6 cellular contexts compared by ENCODE assay signal in genomic region chr14:20923766-20924165, GRCh38. TPM values are rescaled to one million over a fixed set of nuclear protein-coding genes. Genes with fewer than 3 reads are reported as not detected.
"Had no signal": no experiment of that assay in that cellular context is flagged by ENCODE, and none has a peak within 500 bp of the region (broad histone marks: within the 10 kb centered on the region; RNA-seq: fewer than 3 reads in every experiment).

No MANE protein-coding gene starts in this region.

RNA-seq across cellular contexts. Expression of gene RNASE2, which starts 31.5 kb away (rescaled TPM):
- total RNA-seq: GM23338, H4, H7, HFFc6, HT1080 had no signal

RNA-seq across cellular contexts. Expression of gene RNASE3, which starts 32.6 kb away (rescaled TPM):
- total RNA-seq: GM23338, H4, H7, HepG2, HFFc6, HT1080 had no signal
